ENCODE assay signal across 9 cellular contexts in the genomic region with DNA sequence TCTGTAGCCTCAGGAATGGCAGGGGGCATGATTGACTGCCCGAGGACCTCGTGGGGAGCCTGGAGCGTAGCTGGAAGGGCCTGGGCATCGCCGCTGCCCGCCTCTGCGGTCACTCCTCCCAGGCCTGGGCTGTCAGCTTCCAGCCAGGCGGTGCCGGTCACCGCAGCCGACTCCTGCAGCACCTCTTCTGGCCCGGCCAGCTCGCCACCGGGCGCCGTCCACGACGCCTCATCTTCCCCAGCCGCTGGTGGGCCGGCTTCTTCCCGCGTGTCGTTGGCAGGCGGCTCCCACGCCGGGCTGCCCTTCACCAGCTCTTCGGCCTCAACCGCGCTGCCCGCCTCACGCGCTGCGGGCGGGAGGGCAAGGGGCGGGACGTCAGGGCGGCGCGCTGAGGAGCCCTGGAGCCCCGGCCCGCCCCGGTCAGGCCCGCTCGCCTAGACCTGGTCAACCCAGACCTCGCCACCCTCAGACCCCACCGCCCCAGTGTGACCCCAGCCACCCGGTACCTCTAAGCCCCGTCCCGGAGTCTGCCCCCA. TPM values are rescaled to one million over a fixed set of nuclear protein-coding genes. Genes with fewer than 3 reads are reported as not detected.
DNase-seq lines count a peak whose midpoint lies in the region; ATAC-seq and TF ChIP-seq lines count a peak whose summit lies in the region.
"Had no signal": no experiment of that assay in that cellular context is flagged by ENCODE, and none has a peak within 500 bp of the region (broad histone marks: within the 10 kb centered on the region; RNA-seq: fewer than 3 reads in every experiment).

No MANE protein-coding gene starts in this region.

- H3K4me1 Mint-ChIP-seq in CD4-positive, alpha-beta memory T cell: peaks cover 0 to 8% (median under 1%) of the 10 kb centered on the region in 4 donors

- H3K27ac ChIP-seq in CD4-positive, alpha-beta memory T cell (ENCODE audit: low read depth, low read length): no peak overlapping the region
- H3K27ac ChIP-seq in OCI-LY1 (ENCODE audit: low read depth, low read length, poor library complexity, severe bottlenecking): no peak overlapping the region
- no peak overlapping the region for H3K27ac ChIP-seq in neural cell (ENCODE audit: low read length)
- H3K27ac ChIP-seq: KMS-11 had no signal

- H3K4me3 ChIP-seq in CD4-positive, alpha-beta memory T cell (ENCODE audit: low read length in 2 of 2): peak overlapping the region in 1 of 2 donors; percentile 28
- H3K4me3 ChIP-seq in OCI-LY1 (ENCODE audit: low read depth, low read length, poor library complexity, severe bottlenecking) (peak overlapping the region; percentile 72), epithelial cell of esophagus (ENCODE audit: low read length) (peak overlapping the region; percentile 37), neural cell (ENCODE audit: low read length) (peak overlapping the region; percentile 75)

- peaks cover 12% of the 10 kb centered on the region for H3K4me1 ChIP-seq in CD4-positive, alpha-beta memory T cell (ENCODE audit: insufficient read depth, low read length)
- no peaks in the 10 kb centered on the region for H3K4me1 ChIP-seq in OCI-LY1 (ENCODE audit: insufficient read depth, low read length, severe bottlenecking)

- H2AFZ ChIP-seq in OCI-LY1 (ENCODE audit: low read length): no peak overlapping the region
- H2AFZ ChIP-seq in neural cell (ENCODE audit: low read depth, low read length): peak overlapping the region; percentile 40

- H3K79me2 ChIP-seq in OCI-LY1 (ENCODE audit: insufficient read depth, low read length) (no peaks in the 10 kb centered on the region), neural cell (replicated peaks; ENCODE audit: insufficient read depth, low read length) (no peaks in the 10 kb centered on the region)

- peaks cover 11 to 17% of the 10 kb centered on the region in 2 donors for H3K27me3 Mint-ChIP-seq in CD4-positive, alpha-beta memory T cell

- H3K9ac ChIP-seq in OCI-LY1 (ENCODE audit: low read length) (no peak overlapping the region), neural cell (ENCODE audit: low read length) (peak overlapping the region; percentile 59)
- H3K9ac ChIP-seq: KMS-11 had no signal

- H3K36me3 ChIP-seq in CD4-positive, alpha-beta memory T cell (ENCODE audit: insufficient read depth, low read length): no peaks in the 10 kb centered on the region
- H3K36me3 ChIP-seq in OCI-LY1 (ENCODE audit: insufficient read depth, low read length) (no peaks in the 10 kb centered on the region), neural cell (ENCODE audit: insufficient read depth, low read length) (no peaks in the 10 kb centered on the region)

- DNase-seq in CD4-positive, alpha-beta memory T cell: no peak
- DNase-seq in epithelial cell of esophagus (ENCODE audit: low read depth) (no peak), D341Med (ENCODE audit: low spot score) (no peak)
- DNase-seq in effector CD4-positive, alpha-beta T cell: no peak
- no peak for DNase-seq in activated CD4-positive, alpha-beta T cell treated with anti-CD3 and anti-CD28 coated beads, Interleukin-2, amount 50 U/mL, for 1 hour

- no peak for ATAC-seq in GM21723 (IDR thresholded peaks at IDR 0.05; ENCODE audit: unreplicated experiment)

- H3K9me2 ChIP-seq in OCI-LY1 (ENCODE audit: low read depth, low read length) (no peaks in the 10 kb centered on the region), neural cell (ENCODE audit: insufficient read depth, low read length) (no peaks in the 10 kb centered on the region)

- TF ChIP-seq EP300 in neural cell (conservative IDR thresholded peaks at IDR 0.05; ENCODE audit: poor library complexity, severe bottlenecking): no peak

- H3F3A ChIP-seq in OCI-LY1 (ENCODE audit: insufficient read depth, low read length) (no peaks in the 10 kb centered on the region), neural cell (ENCODE audit: insufficient read depth, low read length, poor library complexity, severe bottlenecking) (no peaks in the 10 kb centered on the region)

- H3K9me3 Mint-ChIP-seq in CD4-positive, alpha-beta memory T cell: no peaks in the 10 kb centered on the region

- peak overlapping the region; percentile 39 to 85 (median 60) for H3K4me3 Mint-ChIP-seq in CD4-positive, alpha-beta memory T cell

- H3K36me3 Mint-ChIP-seq in CD4-positive, alpha-beta memory T cell: no peaks in the 10 kb centered on the region

- TF ChIP-seq CTCF in OCI-LY1 (IDR thresholded peaks at IDR 0.05; ENCODE audit: low read length) (no peak), epithelial cell of esophagus (IDR thresholded peaks at IDR 0.05; ENCODE audit: insufficient read depth, low read depth, low read length, missing control alignments) (no peak), neural cell (IDR thresholded peaks at IDR 0.05; ENCODE audit: poor library complexity, severe bottlenecking) (no peak)

- POLR2A ChIA-PET in CD4-positive, alpha-beta memory T cell (lab: Charles Lee; ENCODE audit: partially characterized antibody): interaction anchor here (1.5 kb wide), 1 partner anchor 22 kb away, joined by 4 read pairs; no protein-coding TSS in a partner anchor

- TF ChIP-seq RAD21 in neural cell (conservative IDR thresholded peaks at IDR 0.05): no peak

- peaks cover 16% of the 10 kb centered on the region for H3K27me3 ChIP-seq in CD4-positive, alpha-beta memory T cell (ENCODE audit: insufficient read depth, low read length)
- H3K27me3 ChIP-seq in OCI-LY1 (ENCODE audit: insufficient read depth, low read length) (peaks cover 10% of the 10 kb centered on the region; the same call in 1 of the 2 replicates), neural cell (ENCODE audit: insufficient read depth, low read depth, low read length) (peaks cover 3% of the 10 kb centered on the region)

- CTCF ChIA-PET in CD4-positive, alpha-beta memory T cell (lab: Charles Lee; ENCODE audit: partially characterized antibody): interaction anchor here (0.6 kb wide), 1 partner anchor 9 kb away, joined by 3 read pairs; no protein-coding TSS in a partner anchor

- H4K20me1 ChIP-seq in OCI-LY1 (ENCODE audit: insufficient read depth, low read length): no peaks in the 10 kb centered on the region
- no peaks in the 10 kb centered on the region for H4K20me1 ChIP-seq in neural cell (ENCODE audit: insufficient read depth)

- H3K4me2 ChIP-seq in OCI-LY1 (ENCODE audit: low read length): peak overlapping the region; percentile 78
- peak overlapping the region; percentile 35 for H3K4me2 ChIP-seq in neural cell (ENCODE audit: low read length)
- H3K4me2 ChIP-seq: KMS-11 had no signal

- intact Hi-C loops in CD4-positive, alpha-beta memory T cell (cut with micrococcal nuclease): no loop called here

- no peaks in the 10 kb centered on the region for H3K9me3 ChIP-seq in CD4-positive, alpha-beta memory T cell (ENCODE audit: control insufficient read depth in 1 of 2, low read length in 2 of 2)
- H3K9me3 ChIP-seq in OCI-LY1 (ENCODE audit: low read length) (no peaks in the 10 kb centered on the region), neural cell (ENCODE audit: low read length) (no peaks in the 10 kb centered on the region)

- H3K27ac Mint-ChIP-seq in CD4-positive, alpha-beta memory T cell: no peak overlapping the region

TF ChIP-seq in neural cell, 6 proteins besides CTCF, POLR2A, EP300 and RAD21:
- TF ChIP-seq EZH2 (IDR thresholded peaks at IDR 0.05; ENCODE audit: borderline replicate concordance, insufficient read depth, low read length, poor library complexity, severe bottlenecking) (no peak), SMC3 (conservative IDR thresholded peaks at IDR 0.05; ENCODE audit: poor library complexity) (no peak), POLR2AphosphoS5 (IDR thresholded peaks at IDR 0.05) (no peak), MXI1 (conservative IDR thresholded peaks at IDR 0.05; ENCODE audit: poor library complexity, severe bottlenecking) (no peak), TAF1 (IDR thresholded peaks at IDR 0.05; ENCODE audit: low read depth) (no peak)

RNA-seq across cellular contexts. Expression of a gene that starts 1.0 kb away (rescaled TPM):
- total RNA-seq in CD4-positive, alpha-beta memory T cell: under 1 TPM; 0.20 to 0.42 TPM
- polyA plus RNA-seq in CD4-positive, alpha-beta memory T cell: not detected
- 67.1 and 78.8 TPM in 2 replicates for polyA plus RNA-seq in neural cell
- polyA minus RNA-seq in neural cell: 53.5 and 56.2 TPM in 2 replicates

Comparison
In these comparisons a context has a peak if more than half of its experiments do, and no peak if none do; other contexts are left out.
1. RNA of a gene that starts 1.0 kb away (polyA plus RNA-seq): 67.1 to 78.8 TPM in neural cell; not detected in CD4-positive, alpha-beta memory T cell; every median in the first group is over 10 times any median in the second.